29 cellular contexts compared by ENCODE assay signal in genomic region chr13:44592448-44592847, GRCh38. TPM values are rescaled to one million over a fixed set of nuclear protein-coding genes. Genes with fewer than 3 reads are reported as not detected.
A peak's percentile ranks its signal among the peaks of the same experiment; 100 is the strongest.
DNase-seq lines count a peak whose midpoint lies in the region; ATAC-seq, FAIRE-seq and TF ChIP-seq lines count a peak whose summit lies in the region.
"Had no signal": no experiment of that assay in that cellular context is flagged by ENCODE, and none has a peak within 500 bp of the region (broad histone marks: within the 10 kb centered on the region; RNA-seq: fewer than 3 reads in every experiment).

No MANE protein-coding gene starts in this region.

- H3K14ac ChIP-seq in H1 (ENCODE audit: insufficient read length) (no peak overlapping the region), neuronal stem cell (ENCODE audit: low read length) (no peak overlapping the region)

- POLR2A ChIA-PET in H1 (lab: Charles Lee; ENCODE audit: partially characterized antibody) = interaction anchor here (3.7 kb wide), 1 partner anchor 13 kb away, joined by 15 read pairs; no protein-coding TSS in a partner anchor
- POLR2A ChIA-PET in HEK293T (lab: Yijun Ruan, JAX) = no interaction called here

- H3K4me3 ChIP-seq in H1 (ENCODE audit: extremely low read depth in 1 of 4, insufficient read depth in 2 of 4, low read depth in 3 of 4, low read length in 4 of 4) (no peak overlapping the region), neuronal stem cell (ENCODE audit: low read length in 2 of 2) (no peak overlapping the region), gastrocnemius medialis (no peak overlapping the region), esophagus squamous epithelium (no peak overlapping the region)
- H3K4me3 ChIP-seq: BLaER1, GM12878 had no signal

- no peak overlapping the region for H2BK12ac ChIP-seq in H1 (ENCODE audit: low read depth, low read length)
- no peak overlapping the region for H2BK12ac ChIP-seq in neuronal stem cell (ENCODE audit: low read length)

- no peaks in the 10 kb centered on the region for H3K36me3 Mint-ChIP-seq in nephron progenitor cell (ENCODE audit: low read depth)
- H3K36me3 Mint-ChIP-seq: CD14-positive monocyte; CD4-positive, alpha-beta memory T cell had no signal

- H3K4me1 ChIP-seq in H1 (replicated peaks in 1 of 4; ENCODE audit: control insufficient read depth in 3 of 4, insufficient read depth in 4 of 4, low read length in 3 of 4) = peaks cover 0 to 4% (median 1%) of the 10 kb centered on the region in 4 experiments; a peak in 2 of 7 replicates
- no peaks in the 10 kb centered on the region for H3K4me1 ChIP-seq in neuronal stem cell (ENCODE audit: control insufficient read depth in 2 of 2, insufficient read depth in 1 of 2, low read depth in 1 of 2, low read length in 2 of 2)
- H3K4me1 ChIP-seq in gastrocnemius medialis = peaks cover 13 to 19% of the 10 kb centered on the region in 2 donors
- H3K4me1 ChIP-seq in esophagus squamous epithelium = no peaks in the 10 kb centered on the region
- H3K4me1 ChIP-seq: BE2C had no signal

- WGBS in H1 (ENCODE audit: extremely low coverage in 1 of 2, insufficient coverage in 1 of 2, insufficient read length in 1 of 2, insufficient replicate concordance in 2 of 2, low coverage in 1 of 2, low lambda C conversion rate in 2 of 2, missing lambda C conversion rate in 1 of 2), 2 experiments = 96% methylated on average over 3 of the region's 3 CpGs; no CpG with 5 or more reads in 1 of the 2 experiments
- WGBS in neuronal stem cell (ENCODE audit: extremely low coverage in 2 of 2, insufficient read length in 2 of 2, insufficient replicate concordance in 1 of 2), 2 donors = no CpG with 5 or more reads among the region's 3 CpGs
- 96 to 98% methylated on average over 3 of the region's 3 CpGs for WGBS in esophagus squamous epithelium, 2 donors

- H3K4me2 ChIP-seq in H1 (ENCODE audit: insufficient read depth in 1 of 2, low read depth in 2 of 2, low read length in 2 of 2) (no peak overlapping the region), neuronal stem cell (ENCODE audit: insufficient read depth, low read length, poor library complexity, severe bottlenecking) (no peak overlapping the region)
- H3K4me2 ChIP-seq: BLaER1 had no signal

- H4K20me1 ChIP-seq in H1 (replicated peaks in 1 of 2; ENCODE audit: control insufficient read depth in 1 of 2, insufficient read depth in 2 of 2, low read length in 2 of 2) = no peaks in the 10 kb centered on the region
- H4K20me1 ChIP-seq: BLaER1 had no signal

- in situ Hi-C loops in gastrocnemius medialis (cut with MboI; ENCODE audit: low sequenced_read_pairs in 4 of 4) = loop anchor here in 2 of 4 donors (25.0 kb wide), 1 partner anchor 370 kb away; no protein-coding TSS in a partner anchor

- H3K18ac ChIP-seq in H1 (ENCODE audit: extremely low read depth, low read length) (no peak overlapping the region), neuronal stem cell (ENCODE audit: low read length) (no peak overlapping the region)

- no peaks in the 10 kb centered on the region for H3K27me3 ChIP-seq in H1 (replicated peaks in 1 of 4; ENCODE audit: control insufficient read depth in 3 of 4, extremely low read depth in 1 of 4, insufficient read depth in 3 of 4, low read length in 3 of 4)
- H3K27me3 ChIP-seq in neuronal stem cell (ENCODE audit: control insufficient read depth in 3 of 3, insufficient read depth in 3 of 3, low read depth in 1 of 3, low read length in 3 of 3) = no peaks in the 10 kb centered on the region
- no peaks in the 10 kb centered on the region for H3K27me3 ChIP-seq in gastrocnemius medialis
- peaks cover 0 to 8% (median 0%) of the 10 kb centered on the region in 4 donors for H3K27me3 ChIP-seq in esophagus squamous epithelium
- H3K27me3 ChIP-seq: BE2C, BLaER1 had no signal

- H3K27me3 Mint-ChIP-seq in nephron progenitor cell (ENCODE audit: low read depth, poor library complexity) = peaks cover 3% of the 10 kb centered on the region

- H3K9ac ChIP-seq in H1 (replicated peaks in 1 of 4; ENCODE audit: extremely low read depth in 1 of 4, low read depth in 3 of 4, low read length in 3 of 4) (no peak overlapping the region), neuronal stem cell (ENCODE audit: low read depth, low read length, poor library complexity) (no peak overlapping the region)
- H3K9ac ChIP-seq: BLaER1 had no signal

- no peak overlapping the region for H3K4me3 Mint-ChIP-seq in nephron progenitor cell
- H3K4me3 Mint-ChIP-seq: CD14-positive monocyte; CD4-positive, alpha-beta memory T cell; CD4-positive, CD25-positive, alpha-beta regulatory T cell; CD8-positive, alpha-beta memory T cell had no signal

- no peak overlapping the region for H3K4ac ChIP-seq in H1 (replicated peaks; ENCODE audit: insufficient read length, low read depth, low read length)
- H3K4ac ChIP-seq in neuronal stem cell (ENCODE audit: low read length) = no peak overlapping the region

- no peak for FAIRE-seq in H1 (lab: Jason Lieb, UNC)
- FAIRE-seq: A204.1, GM12878, GM12892, GM18507 had no signal

- intact Hi-C loops in gastrocnemius medialis (cut with DNase I; ENCODE audit: low total_unique reads) = no loop called here
- intact Hi-C loops in esophagus squamous epithelium (cut with DNase I) = no loop called here

- no peak overlapping the region for H2BK20ac ChIP-seq in H1 (ENCODE audit: low read length)

- H2AFZ ChIP-seq in H1 (ENCODE audit: low read length) (0 out of 2 replicates have a peak overlapping the region, but pooled peaks have one; percentile 21), neuronal stem cell (ENCODE audit: low read length) (peak overlapping the region; percentile 40)

- no peak overlapping the region for H3K56ac ChIP-seq in H1 (replicated peaks; ENCODE audit: insufficient read length, low read depth, low read length)

- peaks cover 29% of the 10 kb centered on the region for H3K9me3 Mint-ChIP-seq in nephron progenitor cell
- H3K9me3 Mint-ChIP-seq: CD4-positive, alpha-beta memory T cell had no signal

- no peak for TF ChIP-seq POLR2A in H1 (IDR thresholded peaks at IDR 0.05; ENCODE audit: control extremely low read depth in 1 of 2, low read depth in 2 of 2, low read length in 2 of 2)
- TF ChIP-seq POLR2A in gastrocnemius medialis (IDR thresholded peaks at IDR 0.05) = no peak
- TF ChIP-seq POLR2A in esophagus squamous epithelium (IDR thresholded peaks at IDR 0.05) = no peak

- H3K23ac ChIP-seq in H1 (ENCODE audit: insufficient read length) (no peak overlapping the region), neuronal stem cell (ENCODE audit: low read depth, low read length, poor library complexity) (no peak overlapping the region)

- H2BK5ac ChIP-seq in H1 (ENCODE audit: low read depth, low read length) (no peak overlapping the region), neuronal stem cell (ENCODE audit: low read length) (no peak overlapping the region)

- DNase-seq in H1 (ENCODE audit: low read depth in 1 of 2, low spot score in 2 of 2) (no peak), nephron progenitor cell (no peak), neuronal stem cell (ENCODE audit: low spot score) (no peak), gastrocnemius medialis (no peak), esophagus squamous epithelium (lab: John Stamatoyannopoulos, UW) (no peak), HEK293T (ENCODE audit: extremely low spot score) (no peak)
- DNase-seq: 8988T; ACHN; BE2C; C1 segment of cervical spinal cord; CD4-positive, alpha-beta memory T cell; CD4-positive, CD25-positive, alpha-beta regulatory T cell; CD8-positive, alpha-beta memory T cell; COR-L47; DMS 273 treated with DMSO at 0.1 percent for 48 hours; DMS153; DMS53; DMS79; DND-41; EL; GDM1 had no signal

- no peaks in the 10 kb centered on the region for H3K79me1 ChIP-seq in H1 (ENCODE audit: low read depth, low read length)
- no peaks in the 10 kb centered on the region for H3K79me1 ChIP-seq in neuronal stem cell (ENCODE audit: low read depth, low read length)

- no peak overlapping the region for H3K27ac ChIP-seq in H1 (ENCODE audit: low read depth, low read length)
- H3K27ac ChIP-seq in neuronal stem cell (replicated peaks; ENCODE audit: low read length) = no peak overlapping the region
- peak overlapping the region; percentile 63 to 75 (median 70) for H3K27ac ChIP-seq in gastrocnemius medialis
- no peak overlapping the region for H3K27ac ChIP-seq in esophagus squamous epithelium
- H3K27ac ChIP-seq: BLaER1 had no signal

- H4K91ac ChIP-seq in H1 (replicated peaks; ENCODE audit: insufficient read length, low read length) = no peak overlapping the region
- H4K91ac ChIP-seq in neuronal stem cell (ENCODE audit: low read depth, low read length, poor library complexity) = no peak overlapping the region

- no peak for TF ChIP-seq EP300 in H1 (IDR thresholded peaks at IDR 0.05; ENCODE audit: borderline replicate concordance in 1 of 2, low read depth in 2 of 2, low read length in 2 of 2)

- no peak overlapping the region for H2BK120ac ChIP-seq in H1 (replicated peaks; ENCODE audit: low read depth, low read length)
- no peak overlapping the region for H2BK120ac ChIP-seq in neuronal stem cell (ENCODE audit: low read depth, low read length)

- TF ChIP-seq CTCF in H1 (IDR thresholded peaks at IDR 0.05; ENCODE audit: control extremely low read depth in 1 of 3, insufficient read depth in 1 of 3, low read depth in 1 of 3, low read length in 3 of 3) (no peak), nephron progenitor cell (IDR thresholded peaks at IDR 0.05) (no peak), gastrocnemius medialis (IDR thresholded peaks at IDR 0.05 in 4 of 5, conservative IDR thresholded peaks at IDR 0.05 in 1 of 5) (no peak), esophagus squamous epithelium (IDR thresholded peaks at IDR 0.05) (no peak)

- H4K5ac ChIP-seq in H1 (ENCODE audit: insufficient read length, low read depth, low read length) = no peak overlapping the region

- H2BK15ac ChIP-seq in H1 (ENCODE audit: low read length) (no peak overlapping the region), neuronal stem cell (ENCODE audit: low read length) (no peak overlapping the region)

- H3K4me1 Mint-ChIP-seq in nephron progenitor cell = peaks cover 10% of the 10 kb centered on the region
- H3K4me1 Mint-ChIP-seq: CD14-positive monocyte; CD4-positive, alpha-beta memory T cell had no signal

- peak overlapping the region; percentile 3 for H3K27ac Mint-ChIP-seq in nephron progenitor cell
- H3K27ac Mint-ChIP-seq: CD4-positive, alpha-beta memory T cell; CD8-positive, alpha-beta memory T cell had no signal

- CTCF ChIA-PET in H1 (lab: Charles Lee; ENCODE audit: partially characterized antibody) = no interaction called here
- CTCF ChIA-PET in HEK293T (lab: Yijun Ruan, JAX) = interaction anchor here (0.5 kb wide), 1 partner anchor 149 kb away, joined by 4 read pairs; no protein-coding TSS in a partner anchor

- H3K23me2 ChIP-seq in H1 (ENCODE audit: low read depth, low read length) = no peaks in the 10 kb centered on the region

- ATAC-seq in gastrocnemius medialis (peak; percentile 75), GM21619 (IDR thresholded peaks at IDR 0.05; ENCODE audit: unreplicated experiment) (no peak), GM21360 (IDR thresholded peaks at IDR 0.05; ENCODE audit: unreplicated experiment) (no peak)
- ATAC-seq: GM12878 had no signal

- H3K36me3 ChIP-seq in H1 (ENCODE audit: control insufficient read depth in 2 of 4, insufficient read depth in 4 of 4, low read length in 3 of 4) (no peaks in the 10 kb centered on the region), neuronal stem cell (replicated peaks in 1 of 2; ENCODE audit: control insufficient read depth in 2 of 2, insufficient read depth in 2 of 2, low read length in 2 of 2) (no peaks in the 10 kb centered on the region), gastrocnemius medialis (no peaks in the 10 kb centered on the region), esophagus squamous epithelium (no peaks in the 10 kb centered on the region)
- H3K36me3 ChIP-seq: BE2C, BLaER1 had no signal

- H4K8ac ChIP-seq in H1 (ENCODE audit: extremely low read depth, insufficient read depth, low read length) (no peak overlapping the region), neuronal stem cell (ENCODE audit: low read depth, low read length) (no peak overlapping the region)

- H2AK5ac ChIP-seq in H1 (ENCODE audit: low read depth, low read length) (no peak overlapping the region), neuronal stem cell (ENCODE audit: low read depth, low read length) (no peak overlapping the region)

- no peaks in the 10 kb centered on the region for H3K79me2 ChIP-seq in H1 (ENCODE audit: control insufficient read depth in 1 of 2, insufficient read depth in 2 of 2, low read length in 2 of 2)

- no peak for TF ChIP-seq RAD21 in H1 (IDR thresholded peaks at IDR 0.05 in 1 of 2, conservative IDR thresholded peaks at IDR 0.05 in 1 of 2; ENCODE audit: low read depth in 2 of 2, low read length in 2 of 2)

- H3K9me3 ChIP-seq in H1 (ENCODE audit: insufficient read depth in 2 of 2, low read depth in 1 of 2, low read length in 1 of 2) (peaks cover 0 to 2% of the 10 kb centered on the region in 2 experiments; a peak in 2 of 4 replicates), neuronal stem cell (replicated peaks in 1 of 2; ENCODE audit: control insufficient read depth in 2 of 2, insufficient read depth in 1 of 2, low read depth in 1 of 2, low read length in 2 of 2) (peaks cover 0 to 2% of the 10 kb centered on the region in 2 donors), gastrocnemius medialis (no peaks in the 10 kb centered on the region), esophagus squamous epithelium (no peaks in the 10 kb centered on the region)

RNA-seq across cellular contexts. Expression of gene TSC22D1, which starts 16.3 kb away (rescaled TPM):
- 78.1 and 80.9 TPM in 2 replicates for total RNA-seq in H1 (2021; fragmentation: NEBNext Ultra II Directional; extraction: Animal tissue kit (Norgen Biotek cat#: 25700))
- polyA plus RNA-seq in H1 (2011; rRNA removed) = 47.2 and 52.6 TPM in 2 replicates
- 66.8 TPM for polyA plus RNA-seq in H1 (2011; cell fraction: cytosol; rRNA removed)
- 55.7 TPM for polyA plus RNA-seq in H1 (2011; cell fraction: nucleus; rRNA removed)
- 47.1 to 57.8 TPM (median 54.9 TPM) in 4 replicates for polyA plus RNA-seq in H1 (2012, experiment 1 of 2)
- polyA plus RNA-seq in H1 (2012, experiment 2 of 2) = 17.5 TPM
- 37.7 TPM for polyA plus RNA-seq in H1 (2013, experiment 1 of 2)
- 35.6 TPM for polyA plus RNA-seq in H1 (2013, experiment 2 of 2)
- polyA minus RNA-seq in H1 (2011; rRNA and poly(A)+ RNA removed) = 114 and 121 TPM in 2 replicates
- 59.4 TPM for polyA minus RNA-seq in H1 (2011; cell fraction: cytosol; rRNA and poly(A)+ RNA removed)
- 258 TPM for polyA minus RNA-seq in H1 (2011; cell fraction: nucleus; rRNA and poly(A)+ RNA removed)
- polyA plus RNA-seq in neuronal stem cell (2013, experiment 1 of 2) = 121 TPM
- 120 TPM for polyA plus RNA-seq in neuronal stem cell (2013, experiment 2 of 2)
- total RNA-seq in gastrocnemius medialis (100 to 1,000 TPM; 119 to 325 (median 193) TPM), esophagus squamous epithelium (100 to 1,000 TPM in 1 of 4 donors, 10 to 100 TPM in 3; 18.8 to 103 (median 35.1) TPM)

Comparison
In these comparisons a context has a peak if more than half of its experiments do, and no peak if none do; other contexts are left out.
1. H3K27ac ChIP-seq: peak in gastrocnemius medialis (4 of 4); none in H1 (single experiment), neuronal stem cell (single experiment) and esophagus squamous epithelium (0 of 4).
2. ATAC-seq: peak in gastrocnemius medialis (2 of 2); none in GM21619 (single experiment) and GM21360 (single experiment).